In genomic region chr14:104115691-104116543, GRCh38 we compare ENCODE assay signal across 10 cellular contexts. TPM values are rescaled to one million over a fixed set of nuclear protein-coding genes. Genes with fewer than 3 reads are reported as not detected.
DNase-seq lines count a peak whose midpoint lies in the region; ATAC-seq and TF ChIP-seq lines count a peak whose summit lies in the region.
"Had no signal": no experiment of that assay in that cellular context is flagged by ENCODE, and none has a peak within 500 bp of the region (broad histone marks: within the 10 kb centered on the region; RNA-seq: fewer than 3 reads in every experiment).

No MANE protein-coding gene starts in this region.

- TF ChIP-seq POLR2A in esophagus muscularis mucosa (IDR thresholded peaks at IDR 0.05; ENCODE audit: low read depth) = no peak
- no peak for TF ChIP-seq POLR2A in adrenal gland (IDR thresholded peaks at IDR 0.05)

- no peaks in the 10 kb centered on the region for H3K9me3 ChIP-seq in esophagus muscularis mucosa
- no peaks in the 10 kb centered on the region for H3K9me3 ChIP-seq in adrenal gland (replicated peaks in 1 of 3)

- H3K27ac ChIP-seq in 22Rv1 = peak overlapping the region; percentile 33
- no peak overlapping the region for H3K27ac ChIP-seq in esophagus muscularis mucosa (replicated peaks in 1 of 4)
- H3K27ac ChIP-seq in adrenal gland = no peak overlapping the region

- WGBS in esophagus muscularis mucosa = 58% methylated on average over 9 of the region's 20 CpGs
- 45 to 100% (median 49%) methylated on average over 3 to 20 of the region's 20 CpGs for WGBS in adrenal gland, 4 donors

- no peak overlapping the region for H3K27ac Mint-ChIP-seq in IgD-negative memory B cell
- no peak overlapping the region for H3K27ac Mint-ChIP-seq in natural killer cell

- peaks cover 7 to 24% (median 20%) of the 10 kb centered on the region in 4 donors for H3K4me1 ChIP-seq in esophagus muscularis mucosa
- H3K4me1 ChIP-seq in adrenal gland (replicated peaks in 1 of 2) = peaks cover 9 to 11% of the 10 kb centered on the region in 2 donors

- H3K9me3 Mint-ChIP-seq in IgD-negative memory B cell = no peaks in the 10 kb centered on the region
- H3K9me3 Mint-ChIP-seq in natural killer cell = no peaks in the 10 kb centered on the region

- H3K27me3 Mint-ChIP-seq in IgD-negative memory B cell (peaks cover 29% of the 10 kb centered on the region), natural killer cell (ENCODE audit: low read depth in 2 of 2) (peaks cover 9 to 13% of the 10 kb centered on the region in 2 donors)

- TF ChIP-seq CTCF in 22Rv1 (IDR thresholded peaks at IDR 0.05) (no peak), esophagus muscularis mucosa (IDR thresholded peaks at IDR 0.05) (no peak), natural killer cell (IDR thresholded peaks at IDR 0.05) (no peak), adrenal gland (IDR thresholded peaks at IDR 0.05) (no peak)

- H3K36me3 ChIP-seq in esophagus muscularis mucosa (no peaks in the 10 kb centered on the region), adrenal gland (replicated peaks in 1 of 2) (no peaks in the 10 kb centered on the region)

- DNase-seq in esophagus muscularis mucosa (ENCODE audit: extremely low spot score) = no peak
- DNase-seq in natural killer cell = no peak
- no peak for DNase-seq in NCI-H2107 treated with DMSO at 0.1 percent for 48 hours (lab: John Stamatoyannopoulos, UW; ENCODE audit: unreplicated experiment)
- DNase-seq in NK-92 (lab: John Stamatoyannopoulos, UW; ENCODE audit: unreplicated experiment) = no peak
- DNase-seq in adrenal gland = no peak
- DNase-seq in NCI-H1092 (lab: John Stamatoyannopoulos, UW) = no peak
- DNase-seq: foreskin melanocyte had no signal

- H3K36me3 Mint-ChIP-seq in IgD-negative memory B cell (no peaks in the 10 kb centered on the region), natural killer cell (no peaks in the 10 kb centered on the region)

- H3K4me3 ChIP-seq in esophagus muscularis mucosa = peak overlapping the region; percentile 44 to 56 (median 48)
- peak overlapping the region in 1 of 4 donors; percentile 65 for H3K4me3 ChIP-seq in adrenal gland

- peak overlapping the region in 3 of 4 donors; percentile 38 to 68 (median 51) for H3K4me3 Mint-ChIP-seq in IgD-negative memory B cell
- H3K4me3 Mint-ChIP-seq in natural killer cell = peak overlapping the region; percentile 57

- H3K4me1 Mint-ChIP-seq in IgD-negative memory B cell = no peaks in the 10 kb centered on the region
- no peaks in the 10 kb centered on the region for H3K4me1 Mint-ChIP-seq in natural killer cell

- H3K27me3 ChIP-seq in esophagus muscularis mucosa (peaks cover 0 to 91% (median 23%) of the 10 kb centered on the region in 4 donors), adrenal gland (peaks cover 36% of the 10 kb centered on the region)

- no peak for ATAC-seq in natural killer cell

- no peak for TF ChIP-seq EP300 in esophagus muscularis mucosa (IDR thresholded peaks at IDR 0.05)

- intact Hi-C loops in esophagus muscularis mucosa (cut with DNase I) (no loop called here), natural killer cell (cut with micrococcal nuclease) (no loop called here), adrenal gland (cut with DNase I) (no loop called here)

RNA-seq across cellular contexts. Expression of gene KIF26A, which starts 22.5 kb away (rescaled TPM):
- polyA plus RNA-seq in IgD-negative memory B cell (not detected), adrenal gland (10 to 100 TPM in 1 of 3 donors, 1 to 10 TPM in 1, under 1 TPM in 1; 0.49 to 16.1 (median 2.5) TPM)
- total RNA-seq in esophagus muscularis mucosa (1 to 10 TPM; 4.6 to 7.2 (median 5.6) TPM), natural killer cell (not detected), adrenal gland (10 to 100 TPM in 4 of 8 donors, 1 to 10 TPM in 4; 3.6 to 23.9 (median 9.4) TPM)

RNA-seq across cellular contexts. Expression of gene ASPG, which starts 30.4 kb away (rescaled TPM):
- polyA plus RNA-seq in IgD-negative memory B cell = not detected
- under 1 TPM in 3 of 4 donors, not detected in 1; 0.33 to 0.75 (median 0.45) TPM for total RNA-seq in esophagus muscularis mucosa
- not detected for total RNA-seq in natural killer cell
- total RNA-seq in adrenal gland = 1 to 10 TPM in 7 of 8 donors, under 1 TPM in 1; 0.77 to 9.1 (median 3.3) TPM
- 1 to 10 TPM in 2 of 3 donors, under 1 TPM in 1; 0.07 to 7.6 (median 6.0) TPM for polyA plus RNA-seq in adrenal gland
- total RNA-seq: H4 had no signal

Comparison
In these comparisons a context has a peak if more than half of its experiments do, and no peak if none do; other contexts are left out.
1. RNA of gene KIF26A, which starts 22.5 kb away (total RNA-seq): 3.6 to 23.9 TPM in adrenal gland and 4.6 to 7.2 TPM in esophagus muscularis mucosa; not detected in natural killer cell; every median in the first group is over 4 times any median in the second.